Comparison of ENCODE assay signal across 8 cellular contexts in the genomic region with DNA sequence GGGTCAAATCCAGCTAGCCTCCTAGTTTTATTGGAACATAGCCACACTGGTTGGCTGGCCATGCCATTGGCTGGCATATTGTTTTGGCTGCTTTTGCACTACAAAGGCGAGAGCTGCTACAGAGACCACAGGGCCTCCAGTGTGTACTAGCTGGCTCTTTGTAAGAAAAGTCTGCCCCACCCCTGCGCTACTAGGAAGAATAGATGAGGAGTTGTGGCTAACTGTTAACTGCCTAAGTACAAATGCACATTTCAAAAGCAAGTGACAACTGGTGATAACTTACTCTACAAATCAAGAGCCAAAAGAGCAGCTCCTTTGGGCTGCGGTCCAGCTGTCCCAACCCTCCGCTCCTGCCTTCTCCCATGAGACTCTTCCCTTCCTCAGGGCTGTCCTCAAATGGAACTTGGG.
DNase-seq lines count a peak whose midpoint lies in the region; FAIRE-seq and TF ChIP-seq lines count a peak whose summit lies in the region.

No MANE protein-coding gene starts in this region.

- H3K36me3 ChIP-seq in HUES48 (ENCODE audit: control insufficient read depth, insufficient read depth, low read length) (peaks cover 5% of the 10 kb centered on the region; the same call in 1 of the 2 replicates), cardiac muscle cell (no peaks in the 10 kb centered on the region), BE2C (no peaks in the 10 kb centered on the region)

- H3K9ac ChIP-seq in HUES48 (ENCODE audit: low read depth, low read length), result no peak overlapping the region

- H3K27ac ChIP-seq in HUES48 (ENCODE audit: low read depth, low read length) (peak overlapping the region; percentile 75), cardiac muscle cell (peak overlapping the region; percentile 84)

- H3K4me3 ChIP-seq in HUES48 (ENCODE audit: low read depth, low read length), result no peak overlapping the region
- no peak overlapping the region for H3K4me3 ChIP-seq in cardiac muscle cell
- no peak overlapping the region for H3K4me3 ChIP-seq in BE2C (ENCODE audit: low read depth, low read length)

- no peak for FAIRE-seq in GM12892 (lab: Jason Lieb, UNC)

- DNase-seq in activated CD4-positive, alpha-beta T cell treated with anti-CD3 and anti-CD28 coated beads, Interleukin-2, amount 50 U/mL, for 1 hour, result peak; percentile 52
- peak in 1 of 2 donors; percentile 73 for DNase-seq in cardiac muscle cell (ENCODE audit: low read depth in 1 of 2, low spot score in 1 of 2)
- DNase-seq in putamen (ENCODE audit: low spot score), result peak; percentile 82
- no peak for DNase-seq in BE2C
- no peak for DNase-seq in GM12892 (ENCODE audit: insufficient read length)
- DNase-seq in GM10266 (ENCODE audit: extremely low spot score), result no peak
- no peak for DNase-seq in DMS53 treated with DMSO at 0.1 percent for 48 hours (lab: John Stamatoyannopoulos, UW; ENCODE audit: unreplicated experiment)

- H3K9me3 ChIP-seq in HUES48 (ENCODE audit: control insufficient read depth, insufficient read depth, low read length), result no peaks in the 10 kb centered on the region
- H3K9me3 ChIP-seq in cardiac muscle cell (ENCODE audit: low read depth), result no peaks in the 10 kb centered on the region
- no peaks in the 10 kb centered on the region for H3K9me3 ChIP-seq in BE2C

- no peak for TF ChIP-seq POLR2A in GM12892 (IDR thresholded peaks at IDR 0.05; ENCODE audit: low read depth, low read length)

- H3K27me3 ChIP-seq in HUES48 (ENCODE audit: control insufficient read depth, insufficient read depth, low read length) (no peaks in the 10 kb centered on the region), cardiac muscle cell (no peaks in the 10 kb centered on the region), BE2C (no peaks in the 10 kb centered on the region)

- TF ChIP-seq CTCF in cardiac muscle cell (IDR thresholded peaks at IDR 0.05; ENCODE audit: low read depth, low read length) (no peak), BE2C (IDR thresholded peaks at IDR 0.05; ENCODE audit: low read depth, low read length) (no peak), GM10266 (IDR thresholded peaks at IDR 0.05; ENCODE audit: control insufficient read depth, insufficient read depth, low read depth, missing control alignments) (no peak)

- H3K4me1 ChIP-seq in HUES48 (ENCODE audit: control insufficient read depth, insufficient read depth, low read length) (peaks cover 70% of the 10 kb centered on the region), cardiac muscle cell (ENCODE audit: low read depth) (peaks cover 79% of the 10 kb centered on the region), BE2C (peaks cover 26% of the 10 kb centered on the region)

Comparison
In these comparisons a context has a peak if more than half of its experiments do, and no peak if none do; other contexts are left out.
1. DNase-seq: peak in activated CD4-positive, alpha-beta T cell treated with anti-CD3 and anti-CD28 coated beads, Interleukin-2, amount 50 U/mL, for 1 hour (single experiment) and putamen (single experiment); none in BE2C (single experiment), GM12892 (single experiment), GM10266 (single experiment) and DMS53 treated with DMSO at 0.1 percent for 48 hours (single experiment).